8 cellular contexts compared by ENCODE assay signal in the genomic region with DNA sequence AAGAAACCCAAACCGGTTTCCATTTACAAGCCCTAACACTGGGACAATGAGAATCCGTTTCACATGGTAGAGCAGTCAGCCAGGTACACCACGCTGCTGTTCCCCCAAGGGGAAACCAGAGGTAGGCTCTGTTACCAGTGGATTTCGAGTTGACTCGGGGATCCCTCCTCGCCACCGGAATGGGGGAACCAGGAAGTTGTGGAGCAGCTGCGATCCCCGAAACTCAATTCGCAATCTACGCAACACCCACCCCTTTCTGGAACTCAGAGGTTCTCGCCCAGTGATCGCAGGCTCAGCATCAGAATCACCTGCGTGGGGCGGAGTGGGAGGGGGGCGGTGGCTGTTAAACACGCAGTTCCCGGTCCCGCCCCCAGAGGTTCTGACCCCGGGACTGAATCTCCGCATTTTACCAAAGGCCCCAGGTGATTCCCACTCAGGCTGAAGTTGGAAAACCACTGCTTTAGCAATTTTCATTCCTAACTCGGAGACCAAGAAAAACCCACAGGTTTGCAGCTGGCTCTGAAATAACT. TPM values are rescaled to one million over a fixed set of nuclear protein-coding genes. Genes with fewer than 3 reads are reported as not detected.
DNase-seq lines count a peak whose midpoint lies in the region; ATAC-seq, FAIRE-seq and TF ChIP-seq lines count a peak whose summit lies in the region.
"Not testable (repeated sequence)": the region's sequence is repeated elsewhere in the genome, so short reads cannot be mapped to it uniquely, and the experiment has no call there.

No MANE protein-coding gene starts in this region.

- H3K18ac ChIP-seq in neuronal stem cell (ENCODE audit: low read length), result peak overlapping the region; percentile 76

- not testable (repeated sequence) for H3K14ac ChIP-seq in neuronal stem cell (ENCODE audit: low read length)

- peak; percentile 39 for ATAC-seq in left ventricle myocardium superior

- H2BK15ac ChIP-seq in neuronal stem cell (ENCODE audit: low read length), result not testable (repeated sequence)

- not testable (repeated sequence) for H3K27me3 ChIP-seq in breast epithelium; neuronal stem cell (ENCODE audit: control insufficient read depth in 3 of 3, insufficient read depth in 3 of 3, low read depth in 1 of 3, low read length in 3 of 3)

- not testable (repeated sequence) for FAIRE-seq in H54 (lab: Jason Lieb, UNC)

- not testable (repeated sequence) for TF ChIP-seq CTCF in breast epithelium (IDR thresholded peaks at IDR 0.05)

- not testable (repeated sequence) for H2AK5ac ChIP-seq in neuronal stem cell (ENCODE audit: low read depth, low read length)

- H2AFZ ChIP-seq in neuronal stem cell (ENCODE audit: low read length), result peak overlapping the region; percentile 90

- not testable (repeated sequence) for H3K23ac ChIP-seq in neuronal stem cell (ENCODE audit: low read depth, low read length, poor library complexity)

- H2BK5ac ChIP-seq in neuronal stem cell (ENCODE audit: low read length), result not testable (repeated sequence)

- not testable (repeated sequence) for TF ChIP-seq POLR2A in H54 (IDR thresholded peaks at IDR 0.05; ENCODE audit: low read depth, low read length); breast epithelium (IDR thresholded peaks at IDR 0.05)

- WGBS in neuronal stem cell (ENCODE audit: extremely low coverage in 2 of 2, insufficient read length in 2 of 2, insufficient replicate concordance in 1 of 2), 2 donors, result no CpG with 5 or more reads among the region's 22 CpGs

- H3K27ac ChIP-seq in breast epithelium, result peak overlapping the region; percentile 90 to 92
- H3K27ac ChIP-seq in neuronal stem cell (replicated peaks; ENCODE audit: low read length), result not testable (repeated sequence)

- not testable (repeated sequence) for H3K36me3 ChIP-seq in breast epithelium; neuronal stem cell (replicated peaks in 1 of 2; ENCODE audit: control insufficient read depth in 2 of 2, insufficient read depth in 2 of 2, low read length in 2 of 2)

- not testable (repeated sequence) for H3K4me1 ChIP-seq in breast epithelium; neuronal stem cell (ENCODE audit: control insufficient read depth in 2 of 2, insufficient read depth in 1 of 2, low read depth in 1 of 2, low read length in 2 of 2)

- intact Hi-C loops in breast epithelium (cut with DNase I; ENCODE audit: low total_unique reads); left ventricle myocardium superior (cut with micrococcal nuclease): not testable (repeated sequence)

- H2BK120ac ChIP-seq in neuronal stem cell (ENCODE audit: low read depth, low read length), result not testable (repeated sequence)

- not testable (repeated sequence) for H3K79me1 ChIP-seq in neuronal stem cell (ENCODE audit: low read depth, low read length)

- peak overlapping the region; percentile 73 for H3K4me2 ChIP-seq in neuronal stem cell (ENCODE audit: insufficient read depth, low read length, poor library complexity, severe bottlenecking)

- not testable (repeated sequence) for H3K4ac ChIP-seq in neuronal stem cell (ENCODE audit: low read length)

- peak; percentile 72 for DNase-seq in CD1c-positive myeloid dendritic cell (ENCODE audit: extremely low spot score)
- DNase-seq in H54 (ENCODE audit: insufficient read length, low spot score), result peak; percentile 1
- DNase-seq in NCI-H2171 treated with DMSO at 0.1 percent for 48 hours (lab: John Stamatoyannopoulos, UW), result peak; percentile 41
- DNase-seq in activated CD4-positive, alpha-beta T cell treated with anti-CD3 and anti-CD28 coated beads, Interleukin-2, amount 50 U/mL, for 24 hours (ENCODE audit: low read depth in 1 of 2, low spot score in 1 of 2), result peak; percentile 47 to 50
- peak; percentile 62 to 68 for DNase-seq in breast epithelium (ENCODE audit: low spot score in 2 of 2)
- peak; percentile 66 for DNase-seq in left ventricle myocardium superior
- DNase-seq in neuronal stem cell (ENCODE audit: low spot score), result not testable (repeated sequence)
- DNase-seq in stimulated activated CD8-positive, alpha-beta memory T cell treated with anti-CD3 and anti-CD28 coated beads, Interleukin-15, amount 100 ng/mL, for 48 hours (ENCODE audit: low read depth in 2 of 2), result peak; percentile 38 to 50

- H2BK12ac ChIP-seq in neuronal stem cell (ENCODE audit: low read length), result not testable (repeated sequence)

- peak overlapping the region; percentile 77 for H3K9ac ChIP-seq in neuronal stem cell (ENCODE audit: low read depth, low read length, poor library complexity)

- not testable (repeated sequence) for H3K9me3 ChIP-seq in breast epithelium; neuronal stem cell (replicated peaks in 1 of 2; ENCODE audit: control insufficient read depth in 2 of 2, insufficient read depth in 1 of 2, low read depth in 1 of 2, low read length in 2 of 2)

- H4K8ac ChIP-seq in neuronal stem cell (ENCODE audit: low read depth, low read length), result not testable (repeated sequence)

- H4K91ac ChIP-seq in neuronal stem cell (ENCODE audit: low read depth, low read length, poor library complexity), result not testable (repeated sequence)

- peak overlapping the region; percentile 64 to 73 (median 65) for H3K4me3 ChIP-seq in breast epithelium
- peak overlapping the region; percentile 60 to 94 for H3K4me3 ChIP-seq in neuronal stem cell (ENCODE audit: low read length in 2 of 2)

RNA-seq across cellular contexts. Expression of gene PDPR, which starts 49.2 kb away (rescaled TPM):
- 10 to 100 TPM; 18.7 to 25.0 (median 24.1) TPM for total RNA-seq in breast epithelium
- total RNA-seq in left ventricle myocardium superior, result 19.3 TPM
- 12.2 TPM for polyA plus RNA-seq in neuronal stem cell (2013, experiment 1 of 2)
- polyA plus RNA-seq in neuronal stem cell (2013, experiment 2 of 2), result 12.3 TPM
